In genomic region chr1:12034381-12034801, GRCh38 we compare ENCODE assay signal across 22 cellular contexts. TPM values are rescaled to one million over a fixed set of nuclear protein-coding genes. Genes with fewer than 3 reads are reported as not detected.
DNase-seq lines count a peak whose midpoint lies in the region; ATAC-seq and TF ChIP-seq lines count a peak whose summit lies in the region.
"Had no signal": no experiment of that assay in that cellular context is flagged by ENCODE, and none has a peak within 500 bp of the region (broad histone marks: within the 10 kb centered on the region; RNA-seq: fewer than 3 reads in every experiment).

No MANE protein-coding gene starts in this region.

- H3K27ac ChIP-seq in HL-60 (replicated peaks): peak overlapping the region; percentile 92
- peak overlapping the region; percentile 15 for H3K27ac ChIP-seq in skeletal muscle tissue (ENCODE audit: low read depth, low read length)
- H3K27ac ChIP-seq: body of pancreas, pancreas had no signal

- no peak for TF ChIP-seq CTCF in HL-60 (IDR thresholded peaks at IDR 0.05; ENCODE audit: insufficient read depth, low read length)

- no peaks in the 10 kb centered on the region for H3K4me1 ChIP-seq in skeletal muscle tissue (ENCODE audit: control insufficient read depth in 3 of 3, insufficient read depth in 3 of 3, low read length in 3 of 3)
- H3K4me1 ChIP-seq: BE2C, body of pancreas, gastroesophageal sphincter, pancreas had no signal

- peaks cover 8 to 13% (median 12%) of the 10 kb centered on the region in 3 donors for H3K36me3 ChIP-seq in skeletal muscle tissue (ENCODE audit: control insufficient read depth in 3 of 3, insufficient read depth in 3 of 3, low read length in 3 of 3)
- H3K36me3 ChIP-seq: BE2C, pancreas had no signal

- no peaks in the 10 kb centered on the region for H3K9me3 ChIP-seq in skeletal muscle tissue (ENCODE audit: control insufficient read depth in 3 of 3, low read length in 3 of 3)
- H3K9me3 ChIP-seq: BE2C, body of pancreas, gastroesophageal sphincter, pancreas had no signal

- H3K27me3 ChIP-seq in HL-60 (ENCODE audit: insufficient read depth, poor library complexity, severe bottlenecking) (no peaks in the 10 kb centered on the region), skeletal muscle tissue (ENCODE audit: control insufficient read depth in 3 of 3, insufficient read depth in 3 of 3, low read length in 3 of 3) (no peaks in the 10 kb centered on the region)
- H3K27me3 ChIP-seq: BE2C, body of pancreas, pancreas had no signal

- no peak overlapping the region for H3K9ac ChIP-seq in skeletal muscle tissue (ENCODE audit: low read depth in 1 of 3, low read length in 3 of 3)

- no peak for ATAC-seq in GM18519 (IDR thresholded peaks at IDR 0.05; ENCODE audit: low FRiP score, unreplicated experiment)
- ATAC-seq: body of pancreas, gastroesophageal sphincter had no signal

- no peak overlapping the region for H3K4me3 ChIP-seq in HL-60 (replicated peaks; ENCODE audit: insufficient read depth, low read length)
- no peak overlapping the region for H3K4me3 ChIP-seq in skeletal muscle tissue (ENCODE audit: low read length in 3 of 3)
- H3K4me3 ChIP-seq: body of pancreas, gastroesophageal sphincter, pancreas had no signal

- DNase-seq in HL-60 (ENCODE audit: low read depth in 1 of 2, low spot score in 1 of 2) (no peak), cerebellum (ENCODE audit: low spot score) (peak; percentile 42), iris pigment epithelial cell (ENCODE audit: low read depth) (peak; percentile 78), NCI-H748 treated with DMSO at 0.1 percent for 48 hours (lab: John Stamatoyannopoulos, UW) (no peak)
- no peak for DNase-seq in activated CD4-positive, alpha-beta T cell treated with anti-CD3 and anti-CD28 coated beads, Interleukin-2, amount 50 U/mL, for 1 hour
- no peak for DNase-seq in stimulated activated CD8-positive, alpha-beta memory T cell treated with anti-CD3 and anti-CD28 coated beads, Interleukin-4, amount 100 ng/mL, for 48 hours
- DNase-seq: activated CD4-positive, CD25-positive, alpha-beta regulatory T cell treated with anti-CD3 and anti-CD28 coated beads, Interleukin-2, amount 50 U/mL, for 72 hours; activated CD8-positive, alpha-beta memory T cell treated with anti-CD3 and anti-CD28 coated beads, Interleukin-2, amount 50 U/mL, for 4 hours; BE2C; DMS 273 treated with DMSO at 0.1 percent for 48 hours; effector memory CD4-positive, alpha-beta T cell; NCI-H1436; NCI-H226; pancreas; SHP77 treated with DMSO at 0.1 percent for 48 hours; stimulated activated CD4-positive, alpha-beta T cell treated with anti-CD3 and anti-CD28 coated beads, Interleukin-15, amount 100 ng/mL, for 24 hours; T-helper 2 cell had no signal

RNA-seq across cellular contexts. Expression of gene MIIP, which starts 15.1 kb away (rescaled TPM):
- total RNA-seq in cerebellum: 24.5 TPM
- total RNA-seq in skeletal muscle tissue: 26.1 TPM

RNA-seq across cellular contexts. Expression of gene TNFRSF8, which starts 28.7 kb away (rescaled TPM):
- 0.54 TPM for total RNA-seq in cerebellum
- 0.52 TPM for total RNA-seq in skeletal muscle tissue
- total RNA-seq: body of pancreas, LHCN-M2 had no signal

RNA-seq across cellular contexts. Expression of gene MFN2, which starts 54.1 kb away (rescaled TPM):
- 36.8 TPM for total RNA-seq in cerebellum
- total RNA-seq in skeletal muscle tissue: 37.6 TPM

Comparison
In these comparisons a context has a peak if more than half of its experiments do, and no peak if none do; other contexts are left out.
1. DNase-seq: peak in cerebellum (single experiment) and iris pigment epithelial cell (single experiment); none in HL-60 (0 of 2), activated CD4-positive, alpha-beta T cell treated with anti-CD3 and anti-CD28 coated beads, Interleukin-2, amount 50 U/mL, for 1 hour (single experiment), NCI-H748 treated with DMSO at 0.1 percent for 48 hours (single experiment) and stimulated activated CD8-positive, alpha-beta memory T cell treated with anti-CD3 and anti-CD28 coated beads, Interleukin-4, amount 100 ng/mL, for 48 hours (single experiment).